ENCODE assay signal across 8 cellular contexts in genomic region chr5:138752951-138753793, GRCh38. TPM values are rescaled to one million over a fixed set of nuclear protein-coding genes. Genes with fewer than 3 reads are reported as not detected.
A peak's percentile ranks its signal among the peaks of the same experiment; 100 is the strongest.
DNase-seq lines count a peak whose midpoint lies in the region; ATAC-seq and TF ChIP-seq lines count a peak whose summit lies in the region.

Gene CTNNA1, plus strand, starts transcription at chr5:138753425. Its CDS starts 28,500 bp downstream, at chr5:138781925.

- CTCF ChIA-PET in HCT116 (lab: Charles Lee), result interaction anchor here (1.3 to 3.9 kb wide), 2 partner anchors 11 to 28 kb away, joined by 3 to 10 read pairs; no protein-coding TSS in a partner anchor

- H3K9me2 ChIP-seq in HCT116 (ENCODE audit: insufficient read depth), result no peaks in the 10 kb centered on the region

- peak within 1 kb of the TSS; percentile 98 for H3K27ac ChIP-seq in HCT116 (ENCODE audit: low read depth, low read length)

- intact Hi-C loops in HCT116 (cut with micrococcal nuclease), result loop anchor here (1.0 to 10.0 kb wide), 3 partner anchors 28 to 512 kb away; no protein-coding TSS in a partner anchor

- no peaks in the 10 kb centered on the region for H3K27me3 ChIP-seq in HCT116 (ENCODE audit: insufficient read depth, low read length)

- H3K36me3 ChIP-seq in HCT116 (ENCODE audit: control insufficient read depth in 1 of 2, insufficient read depth in 2 of 2, low read length in 2 of 2), result peaks cover 0 to 3% of the 10 kb centered on the region in 2 experiments; a peak in 1 of 4 replicates

- TF ChIP-seq CTCF in HCT116 (IDR thresholded peaks at IDR 0.05 in 2 of 3, conservative IDR thresholded peaks at IDR 0.05 in 1 of 3; ENCODE audit: borderline replicate concordance in 1 of 3, insufficient read depth in 1 of 3, low read depth in 2 of 3, low read length in 2 of 3) (no peak), choroid plexus epithelial cell (conservative IDR thresholded peaks at IDR 0.05; ENCODE audit: low read depth, low read length) (no peak)

- H3K4me3 ChIP-seq in HCT116 (replicated peaks in 1 of 2; ENCODE audit: low read depth in 1 of 2, low read length in 2 of 2) (peak within 1 kb of the TSS; percentile 82 to 95), choroid plexus epithelial cell (ENCODE audit: low read depth, low read length) (peak within 1 kb of the TSS; percentile 70)

- peak within 1 kb of the TSS; percentile 92 for H3K9ac ChIP-seq in HCT116 (ENCODE audit: low read length)

- H3K9me3 ChIP-seq in HCT116 (ENCODE audit: control insufficient read depth in 1 of 2, insufficient read depth in 1 of 2, low read depth in 1 of 2, low read length in 2 of 2), result no peaks in the 10 kb centered on the region

- RAD21 ChIA-PET in HCT116 (lab: Charles Lee; ENCODE audit: low non-redundant PET in 1 of 2, low total read pairs in 2 of 2, uncharacterized antibody in 2 of 2, unreplicated experiment in 2 of 2), result interaction anchor here in 1 of 2 experiments (1.2 kb wide), 1 partner anchor 28 kb away, joined by 3 read pairs; no protein-coding TSS in a partner anchor

- peak within 1 kb of the TSS; percentile 89 for H3K4me2 ChIP-seq in HCT116 (ENCODE audit: low read length)

- peak; percentile 47 for TF ChIP-seq POLR2A in HCT116 (IDR thresholded peaks at IDR 0.05; ENCODE audit: borderline replicate concordance, extremely low read depth, insufficient read depth, insufficient read length)

- H3K4me1 ChIP-seq in HCT116 (ENCODE audit: control insufficient read depth in 1 of 2, insufficient read depth in 2 of 2, low read length in 2 of 2), result peaks cover 29 to 50% of the 10 kb centered on the region in 2 experiments

- DNase-seq in GDM1 (lab: John Stamatoyannopoulos, UW) (peak; percentile 63), HCT116 (ENCODE audit: low read depth, low spot score) (peak; percentile 71), NCI-H2029 treated with DMSO at 0.1 percent for 48 hours (lab: John Stamatoyannopoulos, UW) (peak; percentile 47), choroid plexus epithelial cell (ENCODE audit: low read depth) (peak; percentile 68), kidney glomerular epithelial cell (lab: John Stamatoyannopoulos, UW) (peak; percentile 75)
- DNase-seq in stimulated activated CD4-positive, alpha-beta T cell treated with anti-CD3 and anti-CD28 coated beads, Interleukin-15, amount 100 ng/mL, for 48 hours (ENCODE audit: low read depth in 2 of 2), result peak; percentile 32 to 44

- H2AFZ ChIP-seq in HCT116 (ENCODE audit: low read depth, low read length, poor library complexity, severe bottlenecking), result no peak within 1 kb of the TSS

- POLR2A ChIA-PET in HCT116 (lab: Charles Lee), result interaction anchor here (0.7 to 1.5 kb wide), 4 partner anchors 9 to 541 kb away, joined by 3 to 5 read pairs (median 4); partner anchors contain the start of gene MATR3

- peaks cover 46% of the 10 kb centered on the region for H3K79me2 ChIP-seq in HCT116 (ENCODE audit: insufficient read depth, low read length)

- ATAC-seq in HCT116 (peak; percentile 74), GM18858 (IDR thresholded peaks at IDR 0.05; ENCODE audit: unreplicated experiment) (no peak)
- peak; percentile 60 to 61 for ATAC-seq in activated CD4-positive, CD25-positive, alpha-beta regulatory T cell treated with anti-CD3 and anti-CD28 coated beads, Interleukin-2, amount 50 U/mL, for 24 hours

- H4K20me1 ChIP-seq in HCT116 (ENCODE audit: insufficient read depth), result no peaks in the 10 kb centered on the region; the same call in 1 of the 2 replicates

- no TSS peak for BruUV-seq in HCT116 (replicated peaks; lab: Mats Ljungman, UMichigan)

- no peak for TF ChIP-seq RAD21 in HCT116 (IDR thresholded peaks at IDR 0.05; ENCODE audit: low read depth)

TF ChIP-seq in HCT116, 20 proteins besides CTCF, POLR2A, EP300 and RAD21:
- TF ChIP-seq CEBPB (IDR thresholded peaks at IDR 0.05; ENCODE audit: low read depth) (no peak), FOSL1 (IDR thresholded peaks at IDR 0.05; ENCODE audit: low read depth) (no peak), ZFX (IDR thresholded peaks at IDR 0.05) (peak; percentile 91), EGR1 (IDR thresholded peaks at IDR 0.05; ENCODE audit: low read depth) (no peak), SIN3A (IDR thresholded peaks at IDR 0.05; ENCODE audit: low read depth) (no peak), EZH2 (IDR thresholded peaks at IDR 0.05) (no peak), ZBTB33 (IDR thresholded peaks at IDR 0.05; ENCODE audit: extremely low read depth, insufficient replicate concordance, low read length) (peak; percentile 88), YY1 (IDR thresholded peaks at IDR 0.05; ENCODE audit: extremely low read depth, insufficient replicate concordance, low read depth, low read length) (peak; percentile 24), ATF3 (IDR thresholded peaks at IDR 0.05) (no peak), SP1 (IDR thresholded peaks at IDR 0.05; ENCODE audit: low read depth) (no peak), SRF (IDR thresholded peaks at IDR 0.05; ENCODE audit: low read depth) (no peak), TCF7L2 (IDR thresholded peaks at IDR 0.05; ENCODE audit: borderline replicate concordance, extremely low read depth, insufficient read depth, insufficient read length) (peak; percentile 2), EZH2phosphoT487 (IDR thresholded peaks at IDR 0.05; ENCODE audit: borderline replicate concordance) (no peak), MAX (IDR thresholded peaks at IDR 0.05) (no peak), POLR2AphosphoS5 (IDR thresholded peaks at IDR 0.05; ENCODE audit: low read depth, low read length) (peak; percentile 90), JUND (IDR thresholded peaks at IDR 0.05) (no peak), REST (IDR thresholded peaks at IDR 0.05; ENCODE audit: low read depth) (no peak), ZNF274 (IDR thresholded peaks at IDR 0.05; ENCODE audit: low read depth, low read length) (no peak), ELF1 (IDR thresholded peaks at IDR 0.05; ENCODE audit: borderline replicate concordance, low read depth) (no peak)

RNA-seq across cellular contexts. Expression of gene CTNNA1, which starts in this region (rescaled TPM):
- total RNA-seq in HCT116 (2021; ENCODE audit: unreplicated experiment), result 313 TPM
- 306 and 330 TPM in 2 replicates for polyA plus RNA-seq in HCT116 (2012)
